Comparison of ENCODE assay signal across 8 cellular contexts in genomic region chr2:9770308-9771100, GRCh38.
DNase-seq lines count a peak whose midpoint lies in the region; ATAC-seq, FAIRE-seq and TF ChIP-seq lines count a peak whose summit lies in the region.

No MANE protein-coding gene starts in this region.

- H2BK12ac ChIP-seq in mesenchymal stem cell (ENCODE audit: low read length in 2 of 2) = peak overlapping the region in 1 of 2 experiments; percentile 90

- H3K9me1 ChIP-seq in endothelial cell of umbilical vein (replicated peaks; ENCODE audit: control insufficient read depth, extremely low read depth, insufficient read depth, low read length) = no peaks in the 10 kb centered on the region

- POLR2A ChIA-PET in endothelial cell of umbilical vein (lab: Charles Lee) = no interaction called here

- peak overlapping the region in 1 of 2 experiments; percentile 5 for H3K14ac ChIP-seq in mesenchymal stem cell (ENCODE audit: low read length in 2 of 2)

- H3K4ac ChIP-seq in mesenchymal stem cell (ENCODE audit: low read depth in 1 of 2, low read length in 2 of 2) = peak overlapping the region in 1 of 2 experiments; percentile 57

- intact Hi-C loops in endothelial cell of umbilical vein (cut with micrococcal nuclease) = no loop called here

- H3K36me3 ChIP-seq in GM23248 (ENCODE audit: low read depth) (no peaks in the 10 kb centered on the region), endothelial cell of umbilical vein (ENCODE audit: control insufficient read depth in 2 of 2, extremely low read depth in 1 of 2, insufficient read depth in 2 of 2, low read length in 2 of 2) (no peaks in the 10 kb centered on the region), mesenchymal stem cell (ENCODE audit: control insufficient read depth in 1 of 2, insufficient read depth in 2 of 2, low read depth in 1 of 2, low read length in 2 of 2) (no peaks in the 10 kb centered on the region), thoracic aorta (no peaks in the 10 kb centered on the region)

- peak overlapping the region; percentile 82 for H2BK15ac ChIP-seq in mesenchymal stem cell (ENCODE audit: low read depth, poor library complexity, severe bottlenecking)

- ATAC-seq in thoracic aorta (ENCODE audit: insufficient number of reproducible peaks, low FRiP score, low read depth) = no peak
- ATAC-seq in GM21825 (IDR thresholded peaks at IDR 0.05; ENCODE audit: unreplicated experiment) = no peak

- no peaks in the 10 kb centered on the region for H3K9me2 ChIP-seq in GM23248 (ENCODE audit: insufficient read depth)

- H3K79me1 ChIP-seq in mesenchymal stem cell (replicated peaks; ENCODE audit: low read length, poor library complexity, severe bottlenecking) = no peaks in the 10 kb centered on the region

- no peak for TF ChIP-seq POLR2A in endothelial cell of umbilical vein (IDR thresholded peaks at IDR 0.05; ENCODE audit: low read depth, low read length)

- H2AK5ac ChIP-seq in mesenchymal stem cell (ENCODE audit: low read length, severe bottlenecking) = peak overlapping the region; percentile 28

- CTCF ChIA-PET in endothelial cell of umbilical vein (lab: Charles Lee) = interaction anchor here (0.6 to 5.1 kb wide), 61 partner anchors 9 to 678 kb away, joined by 3 to 59 read pairs (median 5); partner anchors contain the start of genes ADAM17, CYS1, ODC1 and TAF1B

- H2AFZ ChIP-seq in GM23248 (peak overlapping the region; percentile 82), endothelial cell of umbilical vein (ENCODE audit: low read depth, low read length) (no peak overlapping the region), mesenchymal stem cell (ENCODE audit: low read depth, low read length) (peak overlapping the region; percentile 69)

- BruUV-seq in endothelial cell of umbilical vein (replicated peaks; lab: Mats Ljungman, UMichigan) = no TSS peak

- H4K91ac ChIP-seq in mesenchymal stem cell (ENCODE audit: low read length) = peak overlapping the region; percentile 57

- DNase-seq in Ammon's horn (ENCODE audit: low spot score) = peak; percentile 87
- peak; percentile 89 for DNase-seq in GM23248
- DNase-seq in NCI-H510A (lab: John Stamatoyannopoulos, UW) = peak; percentile 72
- DNase-seq in activated CD4-positive, alpha-beta T cell treated with anti-CD3 and anti-CD28 coated beads, Interleukin-2, amount 50 U/mL, for 48 hours = peak; percentile 61 to 63
- DNase-seq in endothelial cell of umbilical vein (ENCODE audit: low read depth, low spot score) = peak; percentile 51
- peak; percentile 77 for DNase-seq in mesenchymal stem cell
- DNase-seq in thoracic aorta (ENCODE audit: low spot score) = peak; percentile 29

- H4K20me1 ChIP-seq in GM23248 (ENCODE audit: insufficient read depth) = no peaks in the 10 kb centered on the region
- H4K20me1 ChIP-seq in endothelial cell of umbilical vein (replicated peaks; ENCODE audit: control insufficient read depth, extremely low read depth, insufficient read depth, low read length) = no peaks in the 10 kb centered on the region

- in situ Hi-C loops in GM23248 (cut with MboI) = no loop called here

- H3K18ac ChIP-seq in mesenchymal stem cell (ENCODE audit: low read depth in 1 of 2, low read length in 2 of 2) = peak overlapping the region in 1 of 2 experiments; percentile 22

- no peaks in the 10 kb centered on the region for H3K27me3 ChIP-seq in GM23248 (replicated peaks; ENCODE audit: insufficient read depth)
- H3K27me3 ChIP-seq in endothelial cell of umbilical vein (ENCODE audit: control insufficient read depth in 2 of 2, insufficient read depth in 2 of 2, low read length in 2 of 2) = no peaks in the 10 kb centered on the region
- H3K27me3 ChIP-seq in mesenchymal stem cell (ENCODE audit: control insufficient read depth in 1 of 2, insufficient read depth in 1 of 2, low read length in 2 of 2) = no peaks in the 10 kb centered on the region
- no peaks in the 10 kb centered on the region for H3K27me3 ChIP-seq in thoracic aorta (replicated peaks; ENCODE audit: insufficient read depth)

- H2BK120ac ChIP-seq in mesenchymal stem cell (ENCODE audit: low read depth, low read length) = no peak overlapping the region

- H3F3A ChIP-seq in GM23248 (ENCODE audit: insufficient read depth) = 0 out of 2 replicates have a peak, but pooled peaks cover 6% of the 10 kb centered on the region

- H3K9ac ChIP-seq in GM23248 = peak overlapping the region; percentile 65
- no peak overlapping the region for H3K9ac ChIP-seq in endothelial cell of umbilical vein (replicated peaks; ENCODE audit: extremely low read depth, insufficient read depth, low read length)
- peak overlapping the region; percentile 57 for H3K9ac ChIP-seq in mesenchymal stem cell (ENCODE audit: low read length)

- H3K4me2 ChIP-seq in GM23248 (ENCODE audit: unreplicated experiment) = peak overlapping the region; percentile 75
- H3K4me2 ChIP-seq in endothelial cell of umbilical vein (ENCODE audit: insufficient read depth, low read length) = no peak overlapping the region
- no peak overlapping the region for H3K4me2 ChIP-seq in mesenchymal stem cell (ENCODE audit: low read length, poor library complexity, severe bottlenecking)

- no peak overlapping the region for H3K23ac ChIP-seq in mesenchymal stem cell (ENCODE audit: low read length in 2 of 2)

- H3K27ac ChIP-seq in GM23248 (peak overlapping the region; percentile 13; the same call in 1 of the 2 replicates), endothelial cell of umbilical vein (ENCODE audit: insufficient read depth, low read depth, low read length) (no peak overlapping the region), mesenchymal stem cell (ENCODE audit: low read length, poor library complexity, severe bottlenecking) (no peak overlapping the region), thoracic aorta (no peak overlapping the region)

- H3K4me1 ChIP-seq in GM23248 (ENCODE audit: insufficient read depth) (peaks cover 20% of the 10 kb centered on the region), endothelial cell of umbilical vein (ENCODE audit: control insufficient read depth, extremely low read depth, insufficient read depth, low read length) (no peaks in the 10 kb centered on the region), mesenchymal stem cell (ENCODE audit: control insufficient read depth, insufficient read depth, low read depth, low read length) (peaks cover 38% of the 10 kb centered on the region), thoracic aorta (ENCODE audit: control insufficient read depth in 1 of 2, low read depth in 2 of 2) (peaks cover 0 to 14% of the 10 kb centered on the region in 2 donors)

- H3K9me3 ChIP-seq in GM23248 (ENCODE audit: low read depth) = no peaks in the 10 kb centered on the region
- H3K9me3 ChIP-seq in endothelial cell of umbilical vein (replicated peaks; ENCODE audit: control insufficient read depth, insufficient read depth, low read length) = no peaks in the 10 kb centered on the region
- no peaks in the 10 kb centered on the region for H3K9me3 ChIP-seq in mesenchymal stem cell (ENCODE audit: control insufficient read depth, low read length)
- no peaks in the 10 kb centered on the region for H3K9me3 ChIP-seq in thoracic aorta

- H3K79me2 ChIP-seq in GM23248 (ENCODE audit: insufficient read depth) (no peaks in the 10 kb centered on the region), endothelial cell of umbilical vein (ENCODE audit: control insufficient read depth, insufficient read depth, low read length) (no peaks in the 10 kb centered on the region)

- WGBS in GM23248 (ENCODE audit: low coverage in 1 of 2, low lambda C conversion rate in 2 of 2, missing lambda C conversion rate in 2 of 2), 2 experiments = 18 to 22% methylated on average over 26 to 27 of the region's 27 CpGs
- 75% methylated on average over 23 of the region's 27 CpGs for WGBS in mesenchymal stem cell

- peak overlapping the region; percentile 42; the same call in 1 of the 2 replicates for H3K4me3 ChIP-seq in GM23248
- H3K4me3 ChIP-seq in endothelial cell of umbilical vein (replicated peaks in 1 of 3; ENCODE audit: insufficient read depth in 1 of 3, low read depth in 1 of 3, low read length in 3 of 3) = no peak overlapping the region
- H3K4me3 ChIP-seq in mesenchymal stem cell (ENCODE audit: insufficient read depth in 1 of 2, low read depth in 1 of 2, low read length in 2 of 2) = peak overlapping the region in 1 of 2 experiments; percentile 50
- peak overlapping the region; percentile 21 for H3K4me3 ChIP-seq in thoracic aorta

- dilution Hi-C loops in endothelial cell of umbilical vein (cut with MboI; ENCODE audit: extremely low pct_ligation_motif_present, low sequenced_read_pairs) = no loop called here

- peak; percentile 78 for FAIRE-seq in endothelial cell of umbilical vein (lab: Jason Lieb, UNC)

- H2BK5ac ChIP-seq in mesenchymal stem cell (ENCODE audit: low read depth, low read length, poor library complexity, severe bottlenecking) = no peak overlapping the region

- peak; percentile 68 to 77 for TF ChIP-seq CTCF in endothelial cell of umbilical vein (IDR thresholded peaks at IDR 0.05; ENCODE audit: extremely low read depth in 1 of 2, insufficient read depth in 1 of 2, low read depth in 1 of 2, low read length in 2 of 2)
- peak; percentile 59 for TF ChIP-seq CTCF in thoracic aorta (IDR thresholded peaks at IDR 0.05)

- H4K8ac ChIP-seq in mesenchymal stem cell (ENCODE audit: low read length) = peak overlapping the region; percentile 93

TF ChIP-seq in endothelial cell of umbilical vein, 7 proteins besides CTCF, POLR2A, EP300 and RAD21:
- no peak for TF ChIP-seq MYC (IDR thresholded peaks at IDR 0.05; ENCODE audit: low read depth, low read length)
TF ChIP-seq in endothelial cell of umbilical vein: peak in this region for 0.

Comparison
In these comparisons a context has a peak if more than half of its experiments do, and no peak if none do; other contexts are left out.
1. DNase-seq: peak in every context shown above with its lines; median percentile 89 in GM23248; 87 in Ammon's horn; 77 in mesenchymal stem cell; 72 in NCI-H510A; 62 in activated CD4-positive, alpha-beta T cell treated with anti-CD3 and anti-CD28 coated beads, Interleukin-2, amount 50 U/mL, for 48 hours; 51 in endothelial cell of umbilical vein; 29 in thoracic aorta.
2. H3K4me3 ChIP-seq: peak in GM23248 (single experiment) and thoracic aorta (single experiment); none in endothelial cell of umbilical vein (0 of 3).